Comparison of ENCODE assay signal across 25 cellular contexts in genomic region chrX:24005867-24006266, GRCh38.
"Had no signal": no experiment of that assay in that cellular context is flagged by ENCODE, and none has a peak within 500 bp of the region (broad histone marks: within the 10 kb centered on the region; RNA-seq: fewer than 3 reads in every experiment).

No MANE protein-coding gene starts in this region.

- H3K4me1 ChIP-seq: ascending aorta, body of pancreas had no signal

- H3K27me3 Mint-ChIP-seq: activated CD4-positive, alpha-beta memory T cell treated with anti-CD3 and anti-CD28 coated beads, Interleukin-2, amount 10 ng/mL, durations not matched to agents 7 days and 5 days; activated CD4-positive, alpha-beta T cell treated with anti-CD3 and anti-CD28 coated beads for 36 hours; activated naive CD8-positive, alpha-beta T cell treated with anti-CD3 and anti-CD28 coated beads, Interleukin-2, amount 50 U/mL, for 24 hours; central memory CD8-positive, alpha-beta T cell had no signal

- H3K9me3 ChIP-seq: ascending aorta, body of pancreas, MG63 had no signal

- H3K36me3 ChIP-seq: ascending aorta had no signal

- H3K27me3 ChIP-seq: ascending aorta, body of pancreas, MG63 had no signal

- H3K9me3 Mint-ChIP-seq: activated CD4-positive, alpha-beta memory T cell treated with anti-CD3 and anti-CD28 coated beads, Interleukin-2, amount 10 ng/mL, durations not matched to agents 7 days and 5 days; activated naive CD8-positive, alpha-beta T cell treated with anti-CD3 and anti-CD28 coated beads, Interleukin-2, amount 50 U/mL, for 24 hours; central memory CD8-positive, alpha-beta T cell; T-helper 1 cell treated with Interleukin-12 subunit alpha and Interleukin-12 subunit beta and Interleukin-4 antibody, amounts not matched to agents 30 μg/mL and 1 μg/mL, for 36 hours had no signal

- H3K27ac Mint-ChIP-seq: activated naive CD4-positive, alpha-beta T cell treated with anti-CD3 and anti-CD28 coated beads, Interleukin-2, amount 50 U/mL, for 72 hours; T-helper 1 cell treated with Interleukin-12 subunit alpha and Interleukin-12 subunit beta and Interleukin-4 antibody, amounts not matched to agents 30 μg/mL and 1 μg/mL, for 36 hours had no signal

- DNase-seq: activated CD4-positive, alpha-beta memory T cell treated with anti-CD3 and anti-CD28 coated beads, Interleukin-2, amount 10 ng/mL, durations not matched to agents 7 days and 5 days; activated CD4-positive, alpha-beta T cell treated with anti-CD3 and anti-CD28 coated beads for 36 hours; activated CD4-positive, alpha-beta T cell treated with anti-CD3 and anti-CD28 coated beads, Interleukin-2, amount 50 U/mL, for 1 hour; activated CD8-positive, alpha-beta memory T cell treated with anti-CD3 and anti-CD28 coated beads, Interleukin-2, amount 50 U/mL, for 4 hours; activated effector memory CD4-positive, alpha-beta T cell treated with anti-CD3 and anti-CD28 coated beads, Interleukin-2, amount 50 U/mL, for 16 hours; activated naive CD4-positive, alpha-beta T cell treated with Interleukin-2 at 50 U/mL for 16 hours; activated naive CD8-positive, alpha-beta T cell treated with anti-CD3 and anti-CD28 coated beads, Interleukin-2, amount 50 U/mL, for 24 hours; activated T-cell treated with anti-CD3 and anti-CD28 coated beads, Interleukin-2, amount 50 U/mL, for 1 hour; amniotic stem cell; body of pancreas; KG1; MG63; NCI-H1105 treated with DMSO at 0.1 percent for 48 hours; NCI-H1436 treated with DMSO at 0.1 percent for 48 hours; NCI-H187; NCI-H2081; NCI-H510A treated with DMSO at 0.1 percent for 48 hours; NCI-H69; PC-3; SHP77 treated with DMSO at 0.1 percent for 48 hours; WERI-Rb-1 had no signal

- ATAC-seq: activated CD4-positive, alpha-beta T cell treated with anti-CD3 and anti-CD28 coated beads for 36 hours; activated naive CD4-positive, alpha-beta T cell treated with anti-CD3 and anti-CD28 coated beads, Interleukin-2, amount 50 U/mL, for 72 hours; activated naive CD8-positive, alpha-beta T cell treated with anti-CD3 and anti-CD28 coated beads, Interleukin-2, amount 50 U/mL, for 24 hours; body of pancreas; PC-3 had no signal

- H3K27ac ChIP-seq: ascending aorta, body of pancreas, WERI-Rb-1 had no signal

- H3K4me3 Mint-ChIP-seq: activated CD4-positive, alpha-beta memory T cell treated with anti-CD3 and anti-CD28 coated beads, Interleukin-2, amount 10 ng/mL, durations not matched to agents 7 days and 5 days; activated CD4-positive, alpha-beta T cell treated with anti-CD3 and anti-CD28 coated beads for 36 hours; activated naive CD8-positive, alpha-beta T cell treated with anti-CD3 and anti-CD28 coated beads, Interleukin-2, amount 50 U/mL, for 24 hours; central memory CD8-positive, alpha-beta T cell; T-helper 1 cell treated with Interleukin-12 subunit alpha and Interleukin-12 subunit beta and Interleukin-4 antibody, amounts not matched to agents 30 μg/mL and 1 μg/mL, for 36 hours had no signal

- H3K4me3 ChIP-seq: ascending aorta, body of pancreas, MG63 had no signal
